In genomic region chr1:201849372-201850052, GRCh38 we compare ENCODE assay signal across 1 cellular context.
TF ChIP-seq lines count a peak whose summit lies in the region.

No MANE protein-coding gene starts in this region.

TF ChIP-seq in IMR-90, 13 proteins besides CTCF, POLR2A, EP300 and RAD21:
- TF ChIP-seq RFX5 (IDR thresholded peaks at IDR 0.05; ENCODE audit: low read depth, low read length) (no peak), MXI1 (IDR thresholded peaks at IDR 0.05; ENCODE audit: borderline replicate concordance, low read depth, low read length) (no peak), CHD1 (IDR thresholded peaks at IDR 0.05; ENCODE audit: low read depth, low read length) (no peak)
